ENCODE assay signal across 20 cellular contexts in the genomic region with DNA sequence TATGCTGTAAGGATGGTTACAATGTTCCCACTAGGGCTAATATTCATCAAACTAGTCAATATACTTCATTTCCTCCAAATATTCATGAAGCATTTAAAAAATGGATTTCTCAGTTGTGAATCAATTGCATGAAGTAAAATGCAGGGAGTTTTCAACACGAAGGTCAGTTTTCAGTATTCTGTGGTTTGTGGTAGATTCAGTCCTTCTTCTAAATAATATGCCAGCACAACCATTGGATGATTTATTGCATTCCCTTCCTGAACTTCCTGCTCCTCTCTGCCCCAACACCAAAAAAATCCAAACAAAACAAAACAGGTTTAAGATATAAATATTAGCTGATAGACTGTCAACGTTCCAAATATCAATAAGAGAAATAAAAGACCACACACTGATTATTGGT.
DNase-seq lines count a peak whose midpoint lies in the region; ATAC-seq and TF ChIP-seq lines count a peak whose summit lies in the region.
"Had no signal": no experiment of that assay in that cellular context is flagged by ENCODE, and none has a peak within 500 bp of the region (broad histone marks: within the 10 kb centered on the region; RNA-seq: fewer than 3 reads in every experiment).

No MANE protein-coding gene starts in this region.

- H3K9me3 ChIP-seq in tibial artery = peaks cover 0 to 13% (median 10%) of the 10 kb centered on the region in 3 donors
- H3K9me3 ChIP-seq: SK-N-SH had no signal

- TF ChIP-seq CTCF in AG10803 (conservative IDR thresholded peaks at IDR 0.05; ENCODE audit: low read length) = no peak
- no peak for TF ChIP-seq CTCF in tibial artery (IDR thresholded peaks at IDR 0.05)

- H3K4me1 ChIP-seq in tibial artery = peaks cover 0 to 11% (median 0%) of the 10 kb centered on the region in 4 donors

- no peak overlapping the region for H3K27ac ChIP-seq in tibial artery

- peak; percentile 33 for DNase-seq in AG10803 (ENCODE audit: low read depth)
- peak; percentile 14 for DNase-seq in LHCN-M2 (ENCODE audit: low read depth)
- DNase-seq in amniotic epithelial cell (ENCODE audit: low read depth) = peak; percentile 38
- DNase-seq in myocyte (ENCODE audit: low read depth) = peak; percentile 45
- DNase-seq in tibial artery = no peak
- no peak for DNase-seq in cerebellar nuclear complex (lab: John Stamatoyannopoulos, UW)
- DNase-seq in midbrain (lab: John Stamatoyannopoulos, UW) = no peak
- DNase-seq: DMS79, GOT3, NCI-H1105 treated with DMSO at 0.1 percent for 48 hours, NCI-H2029 treated with DMSO at 0.1 percent for 48 hours, NCI-H2171, NCI-H345, NCI-H524, NCI-H774, SIG-M5, SK-N-SH had no signal

- no peak overlapping the region for H3K4me3 ChIP-seq in AG10803 (ENCODE audit: low read length)
- no peak overlapping the region for H3K4me3 ChIP-seq in tibial artery

- no peak for ATAC-seq in GM18868 (IDR thresholded peaks at IDR 0.05; ENCODE audit: unreplicated experiment)
- ATAC-seq: HCT116, Panc1 had no signal

- no peaks in the 10 kb centered on the region for H3K36me3 ChIP-seq in tibial artery

- no peaks in the 10 kb centered on the region for H3K27me3 ChIP-seq in tibial artery

- intact Hi-C loops in tibial artery (cut with DNase I; ENCODE audit: low total_unique reads) = no loop called here

Comparison
In these comparisons a context has a peak if more than half of its experiments do, and no peak if none do; other contexts are left out.
1. DNase-seq: peak in AG10803 (single experiment), LHCN-M2 (single experiment), amniotic epithelial cell (single experiment) and myocyte (single experiment); none in tibial artery (0 of 2), cerebellar nuclear complex (0 of 2) and midbrain (single experiment).